15 cellular contexts compared by ENCODE assay signal in the genomic region with DNA sequence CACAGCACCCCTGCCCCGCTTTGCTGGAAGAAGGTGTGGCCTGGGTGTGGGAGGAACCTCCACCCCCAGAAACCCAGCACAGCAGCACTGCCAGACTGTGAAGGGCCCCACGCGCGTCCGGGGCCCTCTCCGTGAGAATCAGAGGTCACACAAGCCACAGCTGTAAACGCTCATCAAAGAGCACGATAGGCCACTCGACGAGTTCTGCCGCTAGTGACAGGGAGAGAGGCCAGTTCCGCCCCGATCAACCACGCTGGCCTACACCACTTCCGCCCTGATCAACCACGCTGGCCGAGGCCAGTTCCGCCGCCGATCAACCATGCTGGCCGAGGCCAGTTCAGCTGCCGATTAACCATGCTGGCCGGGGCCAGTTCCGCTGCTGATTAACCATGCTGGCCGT. TPM values are rescaled to one million over a fixed set of nuclear protein-coding genes. Genes with fewer than 3 reads are reported as not detected.
DNase-seq lines count a peak whose midpoint lies in the region; ATAC-seq and TF ChIP-seq lines count a peak whose summit lies in the region.
"Had no signal": no experiment of that assay in that cellular context is flagged by ENCODE, and none has a peak within 500 bp of the region (broad histone marks: within the 10 kb centered on the region; RNA-seq: fewer than 3 reads in every experiment).

No MANE protein-coding gene starts in this region.

- DNase-seq in Right ventricle myocardium inferior (ENCODE audit: missing footprints) = peak; percentile 56
- no peak for DNase-seq in cardiac septum (ENCODE audit: low spot score)
- DNase-seq in UCSD-AML1 (lab: John Stamatoyannopoulos, UW; ENCODE audit: unreplicated experiment) = peak; percentile 33
- no peak for DNase-seq in neural progenitor cell (ENCODE audit: low spot score)
- DNase-seq in occipital lobe (lab: John Stamatoyannopoulos, UW) = no peak
- no peak for DNase-seq in activated T-cell treated with anti-CD3 and anti-CD28 coated beads, Interleukin-2, amount 50 U/mL, for 4 hours
- no peak for DNase-seq in mesothelial cell of epicardium (ENCODE audit: low spot score in 2 of 2, unreplicated experiment in 2 of 2)
- DNase-seq: 8988T; AML-193; C1 segment of cervical spinal cord; Caco-2; CD4-positive, alpha-beta memory T cell; GF-D8; GOT3; H9 had no signal

- H3K4me3 Mint-ChIP-seq in neural progenitor cell = no peak overlapping the region
- no peak overlapping the region for H3K4me3 Mint-ChIP-seq in activated T-cell treated with anti-CD3 and anti-CD28 coated beads, Interleukin-2, amount 50 U/mL, for 4 hours
- no peak overlapping the region for H3K4me3 Mint-ChIP-seq in mesothelial cell of epicardium
- H3K4me3 Mint-ChIP-seq: CD4-positive, alpha-beta memory T cell; H9 had no signal

- H3K4me3 ChIP-seq in neural progenitor cell = no peak overlapping the region

- no peak overlapping the region for H2AFZ ChIP-seq in neural progenitor cell (replicated peaks)

- H3K36me3 Mint-ChIP-seq in neural progenitor cell = no peaks in the 10 kb centered on the region
- H3K36me3 Mint-ChIP-seq in activated T-cell treated with anti-CD3 and anti-CD28 coated beads, Interleukin-2, amount 50 U/mL, for 4 hours (ENCODE audit: insufficient read depth) = no peaks in the 10 kb centered on the region
- H3K36me3 Mint-ChIP-seq in mesothelial cell of epicardium = no peaks in the 10 kb centered on the region
- H3K36me3 Mint-ChIP-seq: CD4-positive, alpha-beta memory T cell had no signal

- H3K4me1 Mint-ChIP-seq in neural progenitor cell (peaks cover 20% of the 10 kb centered on the region), mesothelial cell of epicardium (no peaks in the 10 kb centered on the region)
- H3K4me1 Mint-ChIP-seq in activated T-cell treated with anti-CD3 and anti-CD28 coated beads, Interleukin-2, amount 50 U/mL, for 4 hours (ENCODE audit: low read depth) = no peaks in the 10 kb centered on the region
- H3K4me1 Mint-ChIP-seq: CD4-positive, alpha-beta memory T cell had no signal

- no peaks in the 10 kb centered on the region for H3K79me2 ChIP-seq in neural progenitor cell (ENCODE audit: low read depth)

- H3K9me3 ChIP-seq in neural progenitor cell (ENCODE audit: low read depth) = no peaks in the 10 kb centered on the region

- no peak for ATAC-seq in Right ventricle myocardium inferior
- no peak for ATAC-seq in activated T-cell treated with anti-CD3 and anti-CD28 coated beads, Interleukin-2, amount 50 U/mL, for 4 hours

- no peak overlapping the region for H3K9ac ChIP-seq in neural progenitor cell

- peaks cover 18% of the 10 kb centered on the region for H3K4me1 ChIP-seq in neural progenitor cell
- H3K4me1 ChIP-seq: Caco-2 had no signal

- H3K27ac ChIP-seq in neural progenitor cell = no peak overlapping the region

- no peak for TF ChIP-seq CTCF in neural progenitor cell (IDR thresholded peaks at IDR 0.05)
- no peak for TF ChIP-seq CTCF in mesothelial cell of epicardium (IDR thresholded peaks at IDR 0.05; ENCODE audit: unreplicated experiment)

- peaks cover 25% of the 10 kb centered on the region for H3K27me3 ChIP-seq in neural progenitor cell

- H3K36me3 ChIP-seq in neural progenitor cell = no peaks in the 10 kb centered on the region

- H3F3A ChIP-seq in neural progenitor cell (ENCODE audit: low read depth) = peaks cover 2% of the 10 kb centered on the region

- no peak overlapping the region for H3K4me2 ChIP-seq in neural progenitor cell

- no peaks in the 10 kb centered on the region for H4K20me1 ChIP-seq in neural progenitor cell (ENCODE audit: low read depth)

- peak overlapping the region; percentile 60 for H3K27ac Mint-ChIP-seq in neural progenitor cell
- H3K27ac Mint-ChIP-seq in mesothelial cell of epicardium = no peak overlapping the region
- H3K27ac Mint-ChIP-seq: CD4-positive, alpha-beta memory T cell had no signal

- H3K27me3 Mint-ChIP-seq in neural progenitor cell (ENCODE audit: insufficient read depth, low read depth) = peaks cover 28% of the 10 kb centered on the region
- H3K27me3 Mint-ChIP-seq in activated T-cell treated with anti-CD3 and anti-CD28 coated beads, Interleukin-2, amount 50 U/mL, for 4 hours (ENCODE audit: low read depth) = peaks cover 38% of the 10 kb centered on the region
- peaks cover 54% of the 10 kb centered on the region for H3K27me3 Mint-ChIP-seq in mesothelial cell of epicardium (ENCODE audit: low read depth)

- intact Hi-C loops in Right ventricle myocardium inferior (cut with DNase I) = no loop called here
- intact Hi-C loops in cardiac septum (cut with DNase I) = no loop called here

- peaks cover 21% of the 10 kb centered on the region for H3K9me3 Mint-ChIP-seq in neural progenitor cell
- H3K9me3 Mint-ChIP-seq in activated T-cell treated with anti-CD3 and anti-CD28 coated beads, Interleukin-2, amount 50 U/mL, for 4 hours = peaks cover 3% of the 10 kb centered on the region
- H3K9me3 Mint-ChIP-seq in mesothelial cell of epicardium = peaks cover 15% of the 10 kb centered on the region

RNA-seq across cellular contexts. Expression of a gene that starts 25.9 kb away (rescaled TPM):
- 6.9 TPM for total RNA-seq in Right ventricle myocardium inferior
- total RNA-seq in cardiac septum = 5.4 TPM
- total RNA-seq in neural progenitor cell (ENCODE audit: low replicate concordance) = 2.5 and 12.9 TPM in 2 replicates
- total RNA-seq in occipital lobe = 2.2 TPM
- total RNA-seq in activated T-cell treated with anti-CD3 and anti-CD28 coated beads, Interleukin-2, amount 50 U/mL, for 4 hours = not detected
- 1.8 to 2.1 TPM (median 1.9 TPM) in 3 replicates for total RNA-seq in mesothelial cell of epicardium
- total RNA-seq: CD4-positive, alpha-beta memory T cell had no signal

Comparison
In these comparisons a context has a peak if more than half of its experiments do, and no peak if none do; other contexts are left out.
1. DNase-seq: peak in Right ventricle myocardium inferior (single experiment) and UCSD-AML1 (single experiment); none in cardiac septum (single experiment), neural progenitor cell (single experiment), occipital lobe (single experiment), activated T-cell treated with anti-CD3 and anti-CD28 coated beads, Interleukin-2, amount 50 U/mL, for 4 hours (single experiment) and mesothelial cell of epicardium (0 of 2).